Comparison of ENCODE assay signal across 10 cellular contexts in the genomic region with DNA sequence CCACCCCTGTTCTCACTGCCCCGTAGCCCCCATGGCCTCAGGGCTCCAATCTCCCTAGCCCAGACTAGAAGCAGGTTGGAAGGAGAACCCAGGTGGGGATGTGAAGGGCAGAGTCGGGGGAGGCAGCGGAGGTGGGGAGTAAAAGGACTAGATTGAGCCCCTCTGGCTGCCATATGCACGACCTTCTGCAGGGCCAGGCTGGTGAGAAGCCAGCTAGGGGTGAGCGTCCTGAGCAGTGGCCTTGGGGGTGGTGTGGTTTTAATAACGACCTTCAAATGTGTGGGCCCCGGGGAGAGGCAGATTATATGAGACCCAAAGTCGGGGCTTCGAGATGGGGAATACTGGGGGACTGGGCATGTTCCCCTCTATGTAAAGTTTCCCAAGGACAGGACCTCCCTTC.
DNase-seq lines count a peak whose midpoint lies in the region; ATAC-seq and TF ChIP-seq lines count a peak whose summit lies in the region.
"Had no signal": no experiment of that assay in that cellular context is flagged by ENCODE, and none has a peak within 500 bp of the region (broad histone marks: within the 10 kb centered on the region; RNA-seq: fewer than 3 reads in every experiment).

No MANE protein-coding gene starts in this region.

- H3K36me3 Mint-ChIP-seq in CD4-positive, CD25-positive, alpha-beta regulatory T cell = no peaks in the 10 kb centered on the region

- H2AFZ ChIP-seq in fibroblast of lung (ENCODE audit: low read length) = no peak overlapping the region

- no peaks in the 10 kb centered on the region for H3K36me3 ChIP-seq in CD4-positive, CD25-positive, alpha-beta regulatory T cell (ENCODE audit: control insufficient read depth, insufficient read depth, low read length)
- no peaks in the 10 kb centered on the region for H3K36me3 ChIP-seq in SK-N-MC (ENCODE audit: insufficient read depth, low read length)
- no peaks in the 10 kb centered on the region for H3K36me3 ChIP-seq in fibroblast of lung (ENCODE audit: control insufficient read depth, insufficient read depth, low read length)
- no peaks in the 10 kb centered on the region for H3K36me3 ChIP-seq in prostate gland

- H3K9me3 Mint-ChIP-seq in CD4-positive, CD25-positive, alpha-beta regulatory T cell = peaks cover 0 to 2% (median 0%) of the 10 kb centered on the region in 7 donors

- H3K9ac ChIP-seq in SK-N-MC (ENCODE audit: insufficient read length) = peak overlapping the region; percentile 93
- peak overlapping the region; percentile 90 for H3K9ac ChIP-seq in fibroblast of lung (ENCODE audit: insufficient read depth, low read length)

- TF ChIP-seq CTCF in fibroblast of lung (conservative IDR thresholded peaks at IDR 0.05 in 1 of 2, IDR thresholded peaks at IDR 0.05 in 1 of 2; ENCODE audit: low read depth in 1 of 2, low read length in 2 of 2) (no peak), prostate gland (IDR thresholded peaks at IDR 0.05) (no peak)

- intact Hi-C loops in prostate gland (cut with DNase I) = loop anchor here (2.0 to 5.0 kb wide), 3 partner anchors 21 to 164 kb away; no protein-coding TSS in a partner anchor

- H3K27ac Mint-ChIP-seq in CD4-positive, CD25-positive, alpha-beta regulatory T cell = peak overlapping the region in 1 of 3 donors; percentile 59

- H3K9me3 ChIP-seq in CD4-positive, CD25-positive, alpha-beta regulatory T cell (ENCODE audit: control insufficient read depth in 2 of 2, low read length in 2 of 2) = no peaks in the 10 kb centered on the region
- H3K9me3 ChIP-seq in SK-N-MC (ENCODE audit: low read depth, low read length) (no peaks in the 10 kb centered on the region), fibroblast of lung (ENCODE audit: control insufficient read depth, insufficient read depth, low read depth, low read length) (no peaks in the 10 kb centered on the region), prostate gland (no peaks in the 10 kb centered on the region)

- H3K27me3 ChIP-seq in CD4-positive, CD25-positive, alpha-beta regulatory T cell (ENCODE audit: control insufficient read depth, insufficient read depth, low read length) = peaks cover 3% of the 10 kb centered on the region
- no peaks in the 10 kb centered on the region for H3K27me3 ChIP-seq in fibroblast of lung (ENCODE audit: control insufficient read depth, insufficient read depth, low read length)
- H3K27me3 ChIP-seq in prostate gland (replicated peaks; ENCODE audit: insufficient read depth) = no peaks in the 10 kb centered on the region

- H3K4me3 Mint-ChIP-seq in CD4-positive, CD25-positive, alpha-beta regulatory T cell = peak overlapping the region; percentile 44 to 88 (median 73)

- H3K4me2 ChIP-seq in fibroblast of lung (ENCODE audit: extremely low read depth, insufficient read depth, low read length) = no peak overlapping the region

- no peak for ATAC-seq in CD4-positive, CD25-positive, alpha-beta regulatory T cell (ENCODE audit: low read depth in 2 of 2)
- no peak for ATAC-seq in GM21619 (IDR thresholded peaks at IDR 0.05; ENCODE audit: unreplicated experiment)
- no peak for ATAC-seq in HG03439 (IDR thresholded peaks at IDR 0.05; ENCODE audit: unreplicated experiment)
- ATAC-seq: left lobe of liver had no signal

- 66% methylated on average over 9 of the region's 9 CpGs for WGBS in prostate gland

- H3K79me2 ChIP-seq in fibroblast of lung (ENCODE audit: control insufficient read depth, insufficient read depth, low read length) = no peaks in the 10 kb centered on the region

- no peak overlapping the region for H3K4me3 ChIP-seq in CD4-positive, CD25-positive, alpha-beta regulatory T cell (ENCODE audit: low read depth, low read length)
- H3K4me3 ChIP-seq in SK-N-MC (peak overlapping the region; percentile 79), fibroblast of lung (replicated peaks in 1 of 4; ENCODE audit: control extremely low read depth in 1 of 4, insufficient read depth in 1 of 4, low read depth in 3 of 4, low read length in 4 of 4) (no peak overlapping the region), prostate gland (no peak overlapping the region)

- peaks cover 33% of the 10 kb centered on the region for H3K4me1 ChIP-seq in CD4-positive, CD25-positive, alpha-beta regulatory T cell (ENCODE audit: control insufficient read depth, insufficient read depth, low read length, poor library complexity, severe bottlenecking)
- H3K4me1 ChIP-seq in fibroblast of lung (ENCODE audit: control insufficient read depth, extremely low read depth, insufficient read depth, low read length) = peaks cover 41% of the 10 kb centered on the region
- peaks cover 22% of the 10 kb centered on the region for H3K4me1 ChIP-seq in prostate gland (replicated peaks)

- peaks cover 14% of the 10 kb centered on the region for H3K27me3 Mint-ChIP-seq in CD4-positive, CD25-positive, alpha-beta regulatory T cell

- H3K27ac ChIP-seq in CD4-positive, CD25-positive, alpha-beta regulatory T cell (ENCODE audit: insufficient read depth, low read length, poor library complexity, severe bottlenecking) = no peak overlapping the region
- H3K27ac ChIP-seq in SK-N-MC = peak overlapping the region; percentile 100
- peak overlapping the region; percentile 91 for H3K27ac ChIP-seq in fibroblast of lung (ENCODE audit: insufficient read depth, low read length)
- H3K27ac ChIP-seq in prostate gland = peak overlapping the region; percentile 99 to 100
- H3K27ac ChIP-seq: HL-60 had no signal

- DNase-seq in CD4-positive, CD25-positive, alpha-beta regulatory T cell = no peak
- DNase-seq in SK-N-MC (ENCODE audit: low read depth, low spot score) = no peak
- no peak for DNase-seq in fibroblast of lung (ENCODE audit: low read depth in 2 of 2)
- DNase-seq in prostate gland (ENCODE audit: low spot score) = no peak
- no peak for DNase-seq in anterior cingulate cortex (lab: John Stamatoyannopoulos, UW)
- no peak for DNase-seq in pons (ENCODE audit: low spot score)

- no peaks in the 10 kb centered on the region for H4K20me1 ChIP-seq in fibroblast of lung (ENCODE audit: control insufficient read depth, extremely low read depth, insufficient read depth, low read length)

- no peak for TF ChIP-seq POLR2A in prostate gland (IDR thresholded peaks at IDR 0.05)

- H3K4me1 Mint-ChIP-seq in CD4-positive, CD25-positive, alpha-beta regulatory T cell = peaks cover 0 to 30% (median 11%) of the 10 kb centered on the region in 4 donors
